Comparison of ENCODE assay signal across 25 cellular contexts in the genomic region with DNA sequence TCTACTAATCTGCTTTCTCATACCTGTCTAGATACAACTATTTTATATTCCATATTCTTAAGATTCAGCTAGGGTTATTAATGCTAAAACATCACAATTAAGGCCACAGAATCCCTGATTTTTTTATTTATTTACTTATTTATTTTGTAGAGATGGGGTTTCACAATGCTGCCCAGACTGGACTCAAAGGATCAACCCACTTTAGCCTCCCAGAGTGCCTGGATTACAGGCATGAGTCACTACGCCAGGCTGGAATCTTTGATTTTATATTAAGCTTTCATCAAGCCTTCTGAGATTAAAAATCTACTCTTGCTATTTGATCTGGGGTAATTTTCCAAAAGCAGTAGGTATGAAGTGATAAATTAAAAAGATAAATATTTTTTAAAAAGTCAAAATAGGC. TPM values are rescaled to one million over a fixed set of nuclear protein-coding genes. Genes with fewer than 3 reads are reported as not detected.
"Had no signal": no experiment of that assay in that cellular context is flagged by ENCODE, and none has a peak within 500 bp of the region (broad histone marks: within the 10 kb centered on the region; RNA-seq: fewer than 3 reads in every experiment).

No MANE protein-coding gene starts in this region.

- DNase-seq: activated CD4-positive, alpha-beta T cell treated with anti-CD3 and anti-CD28 coated beads for 48 hours; activated CD4-positive, alpha-beta T cell treated with anti-CD3 and anti-CD28 coated beads, Interleukin-2, amount 50 U/mL, for 4 hours; activated CD4-positive, CD25-positive, alpha-beta regulatory T cell treated with anti-CD3 and anti-CD28 coated beads, Interleukin-2, amount 50 U/mL, for 72 hours; activated CD8-positive, alpha-beta memory T cell treated with anti-CD3 and anti-CD28 coated beads, Interleukin-2, amount 10 ng/mL, durations not matched to agents 7 days and 5 days; activated effector memory CD4-positive, alpha-beta T cell treated with anti-CD3 and anti-CD28 coated beads, Interleukin-2, amount 50 U/mL, for 16 hours; activated naive CD4-positive, alpha-beta T cell treated with anti-CD3 and anti-CD28 coated beads for 36 hours; activated naive CD8-positive, alpha-beta T cell treated with anti-CD3 and anti-CD28 coated beads for 36 hours; activated T-cell treated with anti-CD3 and anti-CD28 coated beads, Interleukin-2, amount 50 U/mL, for 24 hours; adrenal gland; aorta; central memory CD4-positive, alpha-beta T cell; Karpas-422; NCI-H1092; NCI-H1417; NCI-H1694; NCI-H2029; NCI-H2107; NCI-H2171 treated with DMSO at 0.1 percent for 48 hours; NCI-H226; NCI-H526 treated with DMSO at 0.1 percent for 48 hours; PC-3; SHP77 had no signal

- H3K36me3 ChIP-seq: adrenal gland, breast epithelium, SJSA1 had no signal

- H3K4me1 ChIP-seq: breast epithelium, SJSA1 had no signal

- H3K4me3 ChIP-seq: adrenal gland, breast epithelium, K562, SJSA1 had no signal

- H3K9me3 ChIP-seq: adrenal gland, breast epithelium, SJSA1 had no signal

- H3K27ac ChIP-seq: adrenal gland, breast epithelium, SJSA1 had no signal

- H3K27me3 ChIP-seq: adrenal gland, breast epithelium had no signal

RNA-seq across cellular contexts. Expression of gene MCOLN2, which starts 39.0 kb away (rescaled TPM):
- polyA plus RNA-seq: K562 had no signal
